1 cellular context compared by ENCODE assay signal in genomic region chr2:230987137-230988020, GRCh38.
TF ChIP-seq lines count a peak whose summit lies in the region.

No MANE protein-coding gene starts in this region.

TF ChIP-seq in H1, 55 proteins besides CTCF, POLR2A, EP300 and RAD21 (continued from another document):
- TF ChIP-seq ATF2 (IDR thresholded peaks at IDR 0.05; ENCODE audit: low read length) (0 out of 2 replicates have a peak, but pooled peaks have one; percentile 55), CTBP2 (IDR thresholded peaks at IDR 0.05; ENCODE audit: borderline replicate concordance, insufficient read depth, insufficient read length, low read length) (peak; percentile 50), SP1 (IDR thresholded peaks at IDR 0.05; ENCODE audit: low read depth, low read length) (no peak), CEBPB (IDR thresholded peaks at IDR 0.05; ENCODE audit: low read depth, low read length) (no peak), BACH1 (IDR thresholded peaks at IDR 0.05; ENCODE audit: low read length) (no peak), YY1 (IDR thresholded peaks at IDR 0.05; ENCODE audit: low read depth, low read length) (0 out of 2 replicates have a peak, but pooled peaks have one; percentile 48), TEAD4 (IDR thresholded peaks at IDR 0.05; ENCODE audit: low read depth, low read length) (peak; percentile 29; the same call in 1 of the 2 replicates), SRF (IDR thresholded peaks at IDR 0.05; ENCODE audit: low read depth, low read length) (no peak), KDM4A (IDR thresholded peaks at IDR 0.05; ENCODE audit: low read depth, low read length, severe bottlenecking) (no peak)
